ENCODE assay signal across 24 cellular contexts in genomic region chr7:29116801-29117200, GRCh38. TPM values are rescaled to one million over a fixed set of nuclear protein-coding genes. Genes with fewer than 3 reads are reported as not detected.
DNase-seq lines count a peak whose midpoint lies in the region; TF ChIP-seq lines count a peak whose summit lies in the region.
"Had no signal": no experiment of that assay in that cellular context is flagged by ENCODE, and none has a peak within 500 bp of the region (broad histone marks: within the 10 kb centered on the region; RNA-seq: fewer than 3 reads in every experiment).

No MANE protein-coding gene starts in this region.

- H3K27ac ChIP-seq in breast epithelium (peak overlapping the region in 1 of 2 donors; percentile 40), spleen (peak overlapping the region in 6 of 8 donors; percentile 4 to 48 (median 30))
- H3K27ac ChIP-seq: C4-2B, HL-60 had no signal

- WGBS in spleen, 5 donors = 51 to 76% (median 65%) methylated on average over 5 of the region's 5 CpGs

- H3K9me3 Mint-ChIP-seq in MCF 10A (ENCODE audit: unreplicated experiment) = no peaks in the 10 kb centered on the region
- no peaks in the 10 kb centered on the region for H3K9me3 Mint-ChIP-seq in activated T-cell treated with anti-CD3 and anti-CD28 coated beads, Interleukin-2, amount 50 U/mL, for 24 hours
- H3K9me3 Mint-ChIP-seq: CD8-positive, alpha-beta memory T cell; HFFc6 had no signal

- H3K27me3 Mint-ChIP-seq in MCF 10A (ENCODE audit: insufficient read depth, unreplicated experiment) = no peaks in the 10 kb centered on the region
- peaks cover 16% of the 10 kb centered on the region for H3K27me3 Mint-ChIP-seq in activated T-cell treated with anti-CD3 and anti-CD28 coated beads, Interleukin-2, amount 50 U/mL, for 24 hours

- H3K36me3 ChIP-seq in breast epithelium = no peaks in the 10 kb centered on the region
- H3K36me3 ChIP-seq in spleen = peaks cover 0 to 8% (median 0%) of the 10 kb centered on the region in 6 donors

- no peak for DNase-seq in MCF 10A (ENCODE audit: unreplicated experiment)
- DNase-seq in breast epithelium (ENCODE audit: low spot score in 2 of 2) = no peak
- DNase-seq in NCI-H69 (lab: John Stamatoyannopoulos, UW) = peak; percentile 90
- peak; percentile 72 for DNase-seq in dermis blood vessel endothelial cell
- no peak for DNase-seq in spleen
- no peak for DNase-seq in AML-193 (lab: John Stamatoyannopoulos, UW)
- DNase-seq in epidermal melanocyte (ENCODE audit: insufficient read length, low spot score) = no peak
- DNase-seq in activated T-cell treated with anti-CD3 and anti-CD28 coated beads, Interleukin-2, amount 50 U/mL, for 24 hours = no peak
- DNase-seq: 8988T; CD8-positive, alpha-beta memory T cell; DMS79 treated with DMSO at 0.1 percent for 48 hours; H7; HFFc6; KBM-7; NCI-H1092 treated with DMSO at 0.1 percent for 48 hours; NCI-H146; NCI-H2029 treated with DMSO at 0.1 percent for 48 hours; NCI-H446; NCI-H748 treated with DMSO at 0.1 percent for 48 hours; Right ventricle myocardium superior had no signal

- peaks cover 19% of the 10 kb centered on the region for H3K36me3 Mint-ChIP-seq in MCF 10A (ENCODE audit: insufficient read depth, unreplicated experiment)
- no peaks in the 10 kb centered on the region for H3K36me3 Mint-ChIP-seq in activated T-cell treated with anti-CD3 and anti-CD28 coated beads, Interleukin-2, amount 50 U/mL, for 24 hours (ENCODE audit: low read depth)
- H3K36me3 Mint-ChIP-seq: CD8-positive, alpha-beta memory T cell had no signal

- H3K27ac Mint-ChIP-seq in MCF 10A (ENCODE audit: low read depth, unreplicated experiment) = peak overlapping the region; percentile 68
- no peak overlapping the region for H3K27ac Mint-ChIP-seq in activated T-cell treated with anti-CD3 and anti-CD28 coated beads, Interleukin-2, amount 50 U/mL, for 24 hours
- H3K27ac Mint-ChIP-seq: HFFc6 had no signal

- H3K4me3 ChIP-seq in breast epithelium (no peak overlapping the region), spleen (no peak overlapping the region)
- H3K4me3 ChIP-seq: GM12878 had no signal

- H3K9me3 ChIP-seq in breast epithelium = no peaks in the 10 kb centered on the region
- no peaks in the 10 kb centered on the region for H3K9me3 ChIP-seq in spleen

- H3K27me3 ChIP-seq in breast epithelium = no peaks in the 10 kb centered on the region
- H3K27me3 ChIP-seq in spleen (replicated peaks in 1 of 7) = no peaks in the 10 kb centered on the region

- intact Hi-C loops in MCF 10A (cut with micrococcal nuclease) = no loop called here
- intact Hi-C loops in breast epithelium (cut with DNase I; ENCODE audit: low total_unique reads) = no loop called here
- intact Hi-C loops in spleen (cut with DNase I; ENCODE audit: low total_unique reads) = no loop called here

- no TSS peak for BruUV-seq in MCF 10A (replicated peaks; lab: Mats Ljungman, UMichigan)

- no peak for TF ChIP-seq POLR2A in breast epithelium (IDR thresholded peaks at IDR 0.05)
- TF ChIP-seq POLR2A in spleen (IDR thresholded peaks at IDR 0.05) = no peak

- CTCF ChIA-PET in MCF 10A (lab: Yijun Ruan, JAX) = interaction anchor here (0.6 to 6.0 kb wide), 10 partner anchors 10 to 1062 kb away, joined by 3 to 46 read pairs (median 4); partner anchors contain the start of gene CPVL

- TF ChIP-seq CTCF in MCF 10A (IDR thresholded peaks at IDR 0.05; ENCODE audit: unreplicated experiment) (no peak), breast epithelium (IDR thresholded peaks at IDR 0.05) (no peak), spleen (IDR thresholded peaks at IDR 0.05 in 8 of 11, conservative IDR thresholded peaks at IDR 0.05 in 3 of 11) (no peak)

- peaks cover 32% of the 10 kb centered on the region for H3K4me1 Mint-ChIP-seq in MCF 10A (ENCODE audit: insufficient read depth, unreplicated experiment)
- H3K4me1 Mint-ChIP-seq in activated T-cell treated with anti-CD3 and anti-CD28 coated beads, Interleukin-2, amount 50 U/mL, for 24 hours (ENCODE audit: low read depth) = peaks cover 13% of the 10 kb centered on the region

- POLR2A ChIA-PET in MCF 10A (lab: Yijun Ruan, JAX) = interaction anchor here (0.7 to 1.5 kb wide), 3 partner anchors 13 to 190 kb away, joined by 3 to 6 read pairs (median 3); no protein-coding TSS in a partner anchor

- H3K4me3 Mint-ChIP-seq in MCF 10A (ENCODE audit: unreplicated experiment) = no peak overlapping the region
- H3K4me3 Mint-ChIP-seq in activated T-cell treated with anti-CD3 and anti-CD28 coated beads, Interleukin-2, amount 50 U/mL, for 24 hours = no peak overlapping the region
- H3K4me3 Mint-ChIP-seq: CD8-positive, alpha-beta memory T cell; HFFc6 had no signal

- peaks cover 0 to 4% of the 10 kb centered on the region in 2 donors for H3K4me1 ChIP-seq in breast epithelium
- H3K4me1 ChIP-seq in spleen = peaks cover 0 to 38% (median 17%) of the 10 kb centered on the region in 6 donors

RNA-seq across cellular contexts. Expression of gene CPVL, which starts 29.5 kb away (rescaled TPM):
- total RNA-seq in MCF 10A (2022) (29.2 and 49.0 TPM in 2 replicates), breast epithelium (10 to 100 TPM; 11.4 to 44.2 (median 13.4) TPM), dermis blood vessel endothelial cell (0.93 and 5.6 TPM in 2 replicates), spleen (100 to 1,000 TPM; 107 to 259 (median 141) TPM)
- 10 to 100 TPM; 18.7 to 33.6 (median 30.8) TPM for polyA plus RNA-seq in spleen
- total RNA-seq: HFFc6 had no signal
- polyA plus RNA-seq: AG04450; CD8-positive, alpha-beta memory T cell; GM12878 had no signal

Comparison
In these comparisons a context has a peak if more than half of its experiments do, and no peak if none do; other contexts are left out.
1. DNase-seq: peak in NCI-H69 (single experiment) and dermis blood vessel endothelial cell (single experiment); none in MCF 10A (single experiment), breast epithelium (0 of 2), spleen (single experiment), AML-193 (0 of 2), epidermal melanocyte (single experiment) and activated T-cell treated with anti-CD3 and anti-CD28 coated beads, Interleukin-2, amount 50 U/mL, for 24 hours (single experiment).